Comparison of ENCODE assay signal across 1 cellular context in the genomic region with DNA sequence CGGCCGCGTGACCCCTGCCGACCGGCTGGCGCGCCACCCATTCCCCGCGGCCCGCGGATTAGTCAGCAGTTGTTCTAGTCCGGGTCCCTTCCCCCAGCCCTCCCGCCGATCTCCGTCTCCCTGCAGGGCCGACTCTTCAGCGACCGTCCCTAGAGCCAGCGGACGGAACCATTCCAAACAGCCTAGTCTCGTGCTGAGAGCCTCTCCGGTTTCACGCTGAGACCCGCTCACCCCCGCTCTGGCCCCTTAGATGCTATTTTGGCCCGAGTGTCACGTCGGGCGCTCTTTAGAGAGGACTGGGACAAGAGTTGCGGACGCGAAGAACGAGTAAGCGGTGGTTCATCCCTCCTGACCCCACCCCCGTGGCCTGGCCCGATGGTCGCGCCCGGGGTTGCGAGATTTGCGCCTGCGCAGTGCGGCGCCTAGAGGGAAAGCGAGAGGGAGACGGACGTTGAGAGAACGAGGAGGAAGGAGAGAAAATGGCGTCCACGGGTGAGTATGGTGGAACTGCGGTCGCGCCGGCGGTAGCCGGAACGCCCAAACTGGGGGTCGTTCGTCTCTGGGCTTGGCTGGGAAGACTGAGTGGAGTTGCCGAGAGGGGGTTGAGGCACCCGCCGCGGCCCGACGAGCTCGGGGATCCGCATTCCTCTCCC.
TF ChIP-seq lines count a peak whose summit lies in the region.

A gene with protein sequence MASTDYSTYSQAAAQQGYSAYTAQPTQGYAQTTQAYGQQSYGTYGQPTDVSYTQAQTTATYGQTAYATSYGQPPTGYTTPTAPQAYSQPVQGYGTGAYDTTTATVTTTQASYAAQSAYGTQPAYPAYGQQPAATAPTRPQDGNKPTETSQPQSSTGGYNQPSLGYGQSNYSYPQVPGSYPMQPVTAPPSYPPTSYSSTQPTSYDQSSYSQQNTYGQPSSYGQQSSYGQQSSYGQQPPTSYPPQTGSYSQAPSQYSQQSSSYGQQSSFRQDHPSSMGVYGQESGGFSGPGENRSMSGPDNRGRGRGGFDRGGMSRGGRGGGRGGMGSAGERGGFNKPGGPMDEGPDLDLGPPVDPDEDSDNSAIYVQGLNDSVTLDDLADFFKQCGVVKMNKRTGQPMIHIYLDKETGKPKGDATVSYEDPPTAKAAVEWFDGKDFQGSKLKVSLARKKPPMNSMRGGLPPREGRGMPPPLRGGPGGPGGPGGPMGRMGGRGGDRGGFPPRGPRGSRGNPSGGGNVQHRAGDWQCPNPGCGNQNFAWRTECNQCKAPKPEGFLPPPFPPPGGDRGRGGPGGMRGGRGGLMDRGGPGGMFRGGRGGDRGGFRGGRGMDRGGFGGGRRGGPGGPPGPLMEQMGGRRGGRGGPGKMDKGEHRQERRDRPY (plus strand): TSS at position 411 of the 653 bp plus-strand sequence. CDS start 69 bp downstream, at position 480.
A gene (minus strand): TSS at position 124 of the 653 bp plus-strand sequence. CDS start 2,355 bp downstream, outside the sequence.

TF ChIP-seq in GM23338, 12 proteins besides CTCF, POLR2A, EP300 and RAD21:
- TF ChIP-seq NANOG (IDR thresholded peaks at IDR 0.05; ENCODE audit: borderline replicate concordance), result no peak
- TF ChIP-seq JUNB (IDR thresholded peaks at IDR 0.05; ENCODE audit: unreplicated experiment), result peak; percentile 95
- TF ChIP-seq ZNF331 (CRISPR knock-in tag; IDR thresholded peaks at IDR 0.05; ENCODE audit: low read depth), result no peak
- peak; percentile 21; the same call in 1 of the 2 replicates for TF ChIP-seq CREB1 (CRISPR knock-in tag; IDR thresholded peaks at IDR 0.05; ENCODE audit: low read depth)
- TF ChIP-seq POLR2AphosphoS5 (IDR thresholded peaks at IDR 0.05; ENCODE audit: low read depth), result peak; percentile 90
